15 cellular contexts compared by ENCODE assay signal in the genomic region with DNA sequence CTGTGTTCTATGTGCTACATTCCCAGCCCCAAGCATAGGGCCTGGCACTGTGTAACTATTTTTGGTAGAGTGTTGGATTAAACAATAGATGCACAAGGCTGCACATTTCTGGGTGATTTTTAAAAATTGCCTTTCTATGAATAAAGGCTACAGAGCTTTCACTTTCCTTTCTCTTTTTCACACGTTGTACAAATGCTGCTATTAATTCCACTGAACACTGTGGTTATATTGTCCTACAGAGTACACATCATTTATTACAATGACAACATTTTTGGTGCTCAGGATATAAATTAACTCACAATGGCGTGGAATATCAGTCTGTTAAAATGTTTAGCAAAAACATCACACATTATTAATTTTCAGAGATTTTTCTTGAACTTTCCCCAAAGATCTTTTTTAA. TPM values are rescaled to one million over a fixed set of nuclear protein-coding genes. Genes with fewer than 3 reads are reported as not detected.
A peak's percentile ranks its signal among the peaks of the same experiment; 100 is the strongest.
DNase-seq lines count a peak whose midpoint lies in the region; ATAC-seq and TF ChIP-seq lines count a peak whose summit lies in the region.
"Had no signal": no experiment of that assay in that cellular context is flagged by ENCODE, and none has a peak within 500 bp of the region (broad histone marks: within the 10 kb centered on the region; RNA-seq: fewer than 3 reads in every experiment).

No MANE protein-coding gene starts in this region.

- DNase-seq in activated naive CD8-positive, alpha-beta T cell treated with anti-CD3 and anti-CD28 coated beads, Interleukin-2, amount 10 ng/mL, durations not matched to agents 7 days and 5 days = no peak
- DNase-seq in activated naive CD8-positive, alpha-beta T cell treated with anti-CD3 and anti-CD28 coated beads for 36 hours = no peak
- DNase-seq in T-helper 2 cell treated with Interferon-gamma antibody and Interleukin-4, amounts not matched to agents 5 μg/mL and 100 μg/mL, for 36 hours (ENCODE audit: low spot score) = no peak
- peak; percentile 51 for DNase-seq in medulla oblongata (ENCODE audit: extremely low spot score)
- peak; percentile 64 for DNase-seq in superior temporal gyrus (ENCODE audit: extremely low spot score)
- DNase-seq in globus pallidus (ENCODE audit: low spot score) = no peak
- DNase-seq in PC-3 = no peak
- no peak for DNase-seq in activated naive CD4-positive, alpha-beta T cell treated with anti-CD3 and anti-CD28 coated beads, Interleukin-2, amount 10 ng/mL, durations not matched to agents 7 days and 5 days
- DNase-seq: KG1, NCI-H1092, NCI-H446, NCI-H774, Peyer's patch, SHP77 had no signal

- H3K9me3 ChIP-seq in PC-3 (ENCODE audit: low read length) = no peaks in the 10 kb centered on the region
- H3K9me3 ChIP-seq: Peyer's patch had no signal

- H3K4me2 ChIP-seq in PC-3 (ENCODE audit: low read length) = no peak overlapping the region

- no peak overlapping the region for H3K9ac ChIP-seq in PC-3 (ENCODE audit: low read length)

- no peak overlapping the region for H3K4me3 ChIP-seq in PC-3 (ENCODE audit: low read length)
- H3K4me3 ChIP-seq: Peyer's patch had no signal

- H4K20me1 ChIP-seq in PC-3 (ENCODE audit: low read length) = 0 out of 2 replicates have a peak, but pooled peaks cover 2% of the 10 kb centered on the region

- BruUV-seq in PC-3 (replicated peaks; lab: Mats Ljungman, UMichigan) = no TSS peak

- H3K36me3 ChIP-seq in PC-3 (ENCODE audit: low read depth, low read length) = no peaks in the 10 kb centered on the region
- H3K36me3 ChIP-seq: Peyer's patch had no signal

- H3K9me3 Mint-ChIP-seq in activated naive CD8-positive, alpha-beta T cell treated with anti-CD3 and anti-CD28 coated beads, Interleukin-2, amount 10 ng/mL, durations not matched to agents 7 days and 5 days = no peaks in the 10 kb centered on the region
- no peaks in the 10 kb centered on the region for H3K9me3 Mint-ChIP-seq in activated naive CD8-positive, alpha-beta T cell treated with anti-CD3 and anti-CD28 coated beads for 36 hours
- H3K9me3 Mint-ChIP-seq in T-helper 2 cell treated with Interferon-gamma antibody and Interleukin-4, amounts not matched to agents 5 μg/mL and 100 μg/mL, for 36 hours = no peaks in the 10 kb centered on the region
- no peaks in the 10 kb centered on the region for H3K9me3 Mint-ChIP-seq in activated naive CD4-positive, alpha-beta T cell treated with anti-CD3 and anti-CD28 coated beads, Interleukin-2, amount 10 ng/mL, durations not matched to agents 7 days and 5 days

- H3K9me2 ChIP-seq in PC-3 (replicated peaks; ENCODE audit: low read length) = no peaks in the 10 kb centered on the region

- H3K27ac ChIP-seq in PC-3 (ENCODE audit: low read length) = no peak overlapping the region
- H3K27ac ChIP-seq: C4-2B had no signal

- H3K27me3 ChIP-seq in PC-3 (ENCODE audit: low read length) = no peaks in the 10 kb centered on the region
- H3K27me3 ChIP-seq: Peyer's patch had no signal

- intact Hi-C loops in PC-3 (cut with micrococcal nuclease) = no loop called here

- peaks cover 15% of the 10 kb centered on the region for H3K4me1 ChIP-seq in PC-3 (ENCODE audit: insufficient read depth, low read length)

- no peak overlapping the region for H2AFZ ChIP-seq in PC-3 (ENCODE audit: low read length)

- peak overlapping the region; percentile 29 for H3K4me3 Mint-ChIP-seq in activated naive CD8-positive, alpha-beta T cell treated with anti-CD3 and anti-CD28 coated beads, Interleukin-2, amount 10 ng/mL, durations not matched to agents 7 days and 5 days
- H3K4me3 Mint-ChIP-seq in activated naive CD8-positive, alpha-beta T cell treated with anti-CD3 and anti-CD28 coated beads for 36 hours = no peak overlapping the region
- no peak overlapping the region for H3K4me3 Mint-ChIP-seq in T-helper 2 cell treated with Interferon-gamma antibody and Interleukin-4, amounts not matched to agents 5 μg/mL and 100 μg/mL, for 36 hours
- H3K4me3 Mint-ChIP-seq in activated naive CD4-positive, alpha-beta T cell treated with anti-CD3 and anti-CD28 coated beads, Interleukin-2, amount 10 ng/mL, durations not matched to agents 7 days and 5 days = no peak overlapping the region

- no peaks in the 10 kb centered on the region for H3K36me3 Mint-ChIP-seq in activated naive CD8-positive, alpha-beta T cell treated with anti-CD3 and anti-CD28 coated beads, Interleukin-2, amount 10 ng/mL, durations not matched to agents 7 days and 5 days
- H3K36me3 Mint-ChIP-seq in activated naive CD8-positive, alpha-beta T cell treated with anti-CD3 and anti-CD28 coated beads for 36 hours = no peaks in the 10 kb centered on the region
- H3K36me3 Mint-ChIP-seq in T-helper 2 cell treated with Interferon-gamma antibody and Interleukin-4, amounts not matched to agents 5 μg/mL and 100 μg/mL, for 36 hours (ENCODE audit: low read depth) = no peaks in the 10 kb centered on the region
- H3K36me3 Mint-ChIP-seq in activated naive CD4-positive, alpha-beta T cell treated with anti-CD3 and anti-CD28 coated beads, Interleukin-2, amount 10 ng/mL, durations not matched to agents 7 days and 5 days = no peaks in the 10 kb centered on the region

- H3K4me1 Mint-ChIP-seq in activated naive CD8-positive, alpha-beta T cell treated with anti-CD3 and anti-CD28 coated beads, Interleukin-2, amount 10 ng/mL, durations not matched to agents 7 days and 5 days = peaks cover 27% of the 10 kb centered on the region
- H3K4me1 Mint-ChIP-seq in activated naive CD8-positive, alpha-beta T cell treated with anti-CD3 and anti-CD28 coated beads for 36 hours = peaks cover 20% of the 10 kb centered on the region
- H3K4me1 Mint-ChIP-seq in T-helper 2 cell treated with Interferon-gamma antibody and Interleukin-4, amounts not matched to agents 5 μg/mL and 100 μg/mL, for 36 hours (ENCODE audit: low read depth) = peaks cover 23% of the 10 kb centered on the region
- H3K4me1 Mint-ChIP-seq in activated naive CD4-positive, alpha-beta T cell treated with anti-CD3 and anti-CD28 coated beads, Interleukin-2, amount 10 ng/mL, durations not matched to agents 7 days and 5 days = peaks cover 21% of the 10 kb centered on the region

- peaks cover 21% of the 10 kb centered on the region for H3K27me3 Mint-ChIP-seq in activated naive CD8-positive, alpha-beta T cell treated with anti-CD3 and anti-CD28 coated beads, Interleukin-2, amount 10 ng/mL, durations not matched to agents 7 days and 5 days
- peaks cover 12% of the 10 kb centered on the region for H3K27me3 Mint-ChIP-seq in activated naive CD8-positive, alpha-beta T cell treated with anti-CD3 and anti-CD28 coated beads for 36 hours
- H3K27me3 Mint-ChIP-seq in T-helper 2 cell treated with Interferon-gamma antibody and Interleukin-4, amounts not matched to agents 5 μg/mL and 100 μg/mL, for 36 hours (ENCODE audit: low read depth) = peaks cover 26% of the 10 kb centered on the region
- peaks cover 54% of the 10 kb centered on the region for H3K27me3 Mint-ChIP-seq in activated naive CD4-positive, alpha-beta T cell treated with anti-CD3 and anti-CD28 coated beads, Interleukin-2, amount 10 ng/mL, durations not matched to agents 7 days and 5 days

- peaks cover 2% of the 10 kb centered on the region for H3K79me2 ChIP-seq in PC-3 (ENCODE audit: low read length)

- TF ChIP-seq CTCF in PC-3 (conservative IDR thresholded peaks at IDR 0.05; ENCODE audit: low read depth, low read length) = no peak

- CTCF ChIA-PET in PC-3 (lab: Charles Lee) = no interaction called here
- CTCF ChIA-PET in activated naive CD4-positive, alpha-beta T cell treated with anti-CD3 and anti-CD28 coated beads, Interleukin-2, amount 10 ng/mL, durations not matched to agents 7 days and 5 days (lab: Charles Lee) = no interaction called here

- no peak for ATAC-seq in activated naive CD8-positive, alpha-beta T cell treated with anti-CD3 and anti-CD28 coated beads, Interleukin-2, amount 10 ng/mL, durations not matched to agents 7 days and 5 days (ENCODE audit: low read depth)
- no peak for ATAC-seq in PC-3

- H3K27ac Mint-ChIP-seq in activated naive CD8-positive, alpha-beta T cell treated with anti-CD3 and anti-CD28 coated beads, Interleukin-2, amount 10 ng/mL, durations not matched to agents 7 days and 5 days = no peak overlapping the region
- no peak overlapping the region for H3K27ac Mint-ChIP-seq in activated naive CD8-positive, alpha-beta T cell treated with anti-CD3 and anti-CD28 coated beads for 36 hours
- H3K27ac Mint-ChIP-seq in T-helper 2 cell treated with Interferon-gamma antibody and Interleukin-4, amounts not matched to agents 5 μg/mL and 100 μg/mL, for 36 hours = peak overlapping the region; percentile 50
- H3K27ac Mint-ChIP-seq in activated naive CD4-positive, alpha-beta T cell treated with anti-CD3 and anti-CD28 coated beads, Interleukin-2, amount 10 ng/mL, durations not matched to agents 7 days and 5 days = no peak overlapping the region

- H3F3A ChIP-seq in PC-3 (ENCODE audit: low read length, unreplicated experiment) = peaks cover 4% of the 10 kb centered on the region

- POLR2A ChIA-PET in activated naive CD8-positive, alpha-beta T cell treated with anti-CD3 and anti-CD28 coated beads, Interleukin-2, amount 10 ng/mL, durations not matched to agents 7 days and 5 days (lab: Charles Lee) = no interaction called here
- POLR2A ChIA-PET in PC-3 (lab: Charles Lee; ENCODE audit: unreplicated experiment) = interaction anchor here (0.5 kb wide), 1 partner anchor 85 kb away, joined by 5 read pairs; no protein-coding TSS in a partner anchor

RNA-seq across cellular contexts. Expression of gene EML1, which starts 3.6 kb away (rescaled TPM):
- total RNA-seq in activated naive CD8-positive, alpha-beta T cell treated with anti-CD3 and anti-CD28 coated beads, Interleukin-2, amount 10 ng/mL, durations not matched to agents 7 days and 5 days = under 1 TPM in 1 of 2 experiments, not detected in 1; 0.69 TPM
- total RNA-seq in activated naive CD8-positive, alpha-beta T cell treated with anti-CD3 and anti-CD28 coated beads for 36 hours = 1 to 10 TPM in 1 of 2 experiments, under 1 TPM in 1; 0.36 to 1.0 TPM
- total RNA-seq in PC-3 (2014; rRNA removed) = 12.0 TPM in 2 replicates

Comparison
In these comparisons a context has a peak if more than half of its experiments do, and no peak if none do; other contexts are left out.
1. DNase-seq: peak in medulla oblongata (single experiment) and superior temporal gyrus (single experiment); none in activated naive CD8-positive, alpha-beta T cell treated with anti-CD3 and anti-CD28 coated beads, Interleukin-2, amount 10 ng/mL, durations not matched to agents 7 days and 5 days (single experiment), activated naive CD8-positive, alpha-beta T cell treated with anti-CD3 and anti-CD28 coated beads for 36 hours (single experiment), T-helper 2 cell treated with Interferon-gamma antibody and Interleukin-4, amounts not matched to agents 5 μg/mL and 100 μg/mL, for 36 hours (single experiment), globus pallidus (single experiment), PC-3 (single experiment) and activated naive CD4-positive, alpha-beta T cell treated with anti-CD3 and anti-CD28 coated beads, Interleukin-2, amount 10 ng/mL, durations not matched to agents 7 days and 5 days (single experiment).